In genomic region chr14:65600742-65601141, GRCh38 we compare ENCODE assay signal across 22 cellular contexts.
A peak's percentile ranks its signal among the peaks of the same experiment; 100 is the strongest.
DNase-seq lines count a peak whose midpoint lies in the region; ATAC-seq, FAIRE-seq and TF ChIP-seq lines count a peak whose summit lies in the region.
"Had no signal": no experiment of that assay in that cellular context is flagged by ENCODE, and none has a peak within 500 bp of the region (broad histone marks: within the 10 kb centered on the region; RNA-seq: fewer than 3 reads in every experiment).

No MANE protein-coding gene starts in this region.

- no peaks in the 10 kb centered on the region for H3K9me1 ChIP-seq in K562 (ENCODE audit: control insufficient read depth, insufficient read depth, low read length)

- no peaks in the 10 kb centered on the region for H3K27me3 ChIP-seq in HepG2 (ENCODE audit: control insufficient read depth in 1 of 2, insufficient read depth in 2 of 2, low read length in 2 of 2)
- H3K27me3 ChIP-seq in right lobe of liver: no peaks in the 10 kb centered on the region
- no peaks in the 10 kb centered on the region for H3K27me3 ChIP-seq in K562 (ENCODE audit: control insufficient read depth in 2 of 2, insufficient read depth in 2 of 2, low read length in 2 of 2)
- H3K27me3 ChIP-seq: SJSA1 had no signal

- TF ChIP-seq POLR2A in HepG2 (IDR thresholded peaks at IDR 0.05; ENCODE audit: insufficient read depth in 1 of 2, low read depth in 2 of 2, low read length in 2 of 2) (no peak), right lobe of liver (IDR thresholded peaks at IDR 0.05) (no peak), K562 (conservative IDR thresholded peaks at IDR 0.05) (no peak)

- no peak for DNase-seq in HepG2 (ENCODE audit: low spot score)
- DNase-seq in right lobe of liver: no peak
- peak; percentile 53 for DNase-seq in NCI-H460 (ENCODE audit: extremely low read depth, low read depth)
- DNase-seq in K562 (ENCODE audit: extremely low read depth in 1 of 4, low spot score in 3 of 4): no peak
- no peak for DNase-seq in sciatic nerve (ENCODE audit: low spot score)
- DNase-seq in activated T-cell treated with anti-CD3 and anti-CD28 coated beads, Interleukin-2, amount 50 U/mL, for 24 hours: no peak
- DNase-seq: CD8-positive, alpha-beta memory T cell; EL; GF-D8; GM23248; NCI-H1417; NCI-H187; NCI-H226; NCI-H524; NCI-H82 had no signal

- H3K27me3 Mint-ChIP-seq in stimulated activated memory B cell treated with anti-CD40 and anti-IgM and Interleukin-4, amounts not matched to agents 10 μg/mL and 1 μg/mL and 100 μg/mL, for 72 hours: no peaks in the 10 kb centered on the region
- no peaks in the 10 kb centered on the region for H3K27me3 Mint-ChIP-seq in activated T-cell treated with anti-CD3 and anti-CD28 coated beads, Interleukin-2, amount 50 U/mL, for 24 hours
- H3K27me3 Mint-ChIP-seq: CD8-positive, alpha-beta memory T cell had no signal

- no peaks in the 10 kb centered on the region for H3K9me3 ChIP-seq in HepG2 (ENCODE audit: low read length)
- no peaks in the 10 kb centered on the region for H3K9me3 ChIP-seq in right lobe of liver
- H3K9me3 ChIP-seq in K562 (replicated peaks; ENCODE audit: control insufficient read depth, insufficient read depth, low read depth, low read length): no peaks in the 10 kb centered on the region
- H3K9me3 ChIP-seq: HAP-1, SJSA1 had no signal

- H4K20me1 ChIP-seq in HepG2 (ENCODE audit: insufficient read depth, low read length) (no peaks in the 10 kb centered on the region), K562 (replicated peaks; ENCODE audit: control insufficient read depth, insufficient read depth, low read length) (no peaks in the 10 kb centered on the region)

- H3K4me1 ChIP-seq in HepG2 (ENCODE audit: insufficient read depth, low read length): no peaks in the 10 kb centered on the region
- no peaks in the 10 kb centered on the region for H3K4me1 ChIP-seq in right lobe of liver
- H3K4me1 ChIP-seq in K562 (replicated peaks in 1 of 2; ENCODE audit: control insufficient read depth in 2 of 2, insufficient read depth in 2 of 2, low read length in 2 of 2): no peaks in the 10 kb centered on the region
- H3K4me1 ChIP-seq: HAP-1, SJSA1 had no signal

- peaks cover 5% of the 10 kb centered on the region for H3K36me3 Mint-ChIP-seq in stimulated activated memory B cell treated with anti-CD40 and anti-IgM and Interleukin-4, amounts not matched to agents 10 μg/mL and 1 μg/mL and 100 μg/mL, for 72 hours
- H3K36me3 Mint-ChIP-seq in activated T-cell treated with anti-CD3 and anti-CD28 coated beads, Interleukin-2, amount 50 U/mL, for 24 hours (ENCODE audit: low read depth): peaks cover 9% of the 10 kb centered on the region
- H3K36me3 Mint-ChIP-seq: CD8-positive, alpha-beta memory T cell had no signal

- no peaks in the 10 kb centered on the region for H3K36me3 ChIP-seq in HepG2 (replicated peaks in 1 of 2; ENCODE audit: control insufficient read depth in 1 of 2, insufficient read depth in 2 of 2, low read length in 2 of 2)
- H3K36me3 ChIP-seq in right lobe of liver: no peaks in the 10 kb centered on the region
- H3K36me3 ChIP-seq in K562 (ENCODE audit: control insufficient read depth, insufficient read depth, low read length): no peaks in the 10 kb centered on the region
- H3K36me3 ChIP-seq: HAP-1, SJSA1 had no signal

- H3K4me2 ChIP-seq in HepG2 (ENCODE audit: low read depth, low read length) (no peak overlapping the region), K562 (ENCODE audit: insufficient read depth, low read length) (no peak overlapping the region)

- WGBS in HepG2 (ENCODE audit: low lambda C conversion rate): 57% methylated on average over 3 of the region's 3 CpGs
- 62% methylated on average over 3 of the region's 3 CpGs for WGBS in right lobe of liver (ENCODE audit: insufficient coverage, low coverage, low lambda C conversion rate, missing lambda C conversion rate)
- WGBS in K562 (ENCODE audit: insufficient coverage, low coverage, missing lambda C conversion rate): 47% methylated on average over 3 of the region's 3 CpGs

- H3K9ac ChIP-seq in HepG2 (ENCODE audit: insufficient read depth, low read depth, low read length) (no peak overlapping the region), K562 (ENCODE audit: insufficient read depth in 1 of 2, low read depth in 2 of 2, low read length in 2 of 2) (no peak overlapping the region)
- H3K9ac ChIP-seq: GM23248 had no signal

- H3K79me2 ChIP-seq in HepG2 (ENCODE audit: insufficient read depth, low read length) (no peaks in the 10 kb centered on the region), K562 (ENCODE audit: control insufficient read depth, insufficient read depth, low read length) (no peaks in the 10 kb centered on the region)

- in situ Hi-C loops in HepG2 (cut with HindIII; ENCODE audit: extremely low pct_ligation_motif_present, low pct_unique_long_range_greater_than_20kb): no loop called here
- in situ Hi-C loops in K562 (cut with MboI): no loop called here

- no peaks in the 10 kb centered on the region for H3K9me3 Mint-ChIP-seq in stimulated activated memory B cell treated with anti-CD40 and anti-IgM and Interleukin-4, amounts not matched to agents 10 μg/mL and 1 μg/mL and 100 μg/mL, for 72 hours
- no peaks in the 10 kb centered on the region for H3K9me3 Mint-ChIP-seq in activated T-cell treated with anti-CD3 and anti-CD28 coated beads, Interleukin-2, amount 50 U/mL, for 24 hours
- H3K9me3 Mint-ChIP-seq: CD8-positive, alpha-beta memory T cell had no signal

- intact Hi-C loops in HepG2 (cut with micrococcal nuclease; ENCODE audit: unreplicated experiment) (no loop called here), right lobe of liver (cut with DNase I) (no loop called here), K562 (cut with micrococcal nuclease) (loop anchor here (5.0 to 10.0 kb wide), 2 partner anchors 183 to 316 kb away; no protein-coding TSS in a partner anchor), sciatic nerve (cut with DNase I) (no loop called here)

- ATAC-seq in HepG2: no peak
- no peak for ATAC-seq in right lobe of liver
- ATAC-seq in K562: no peak
- no peak for ATAC-seq in stimulated activated memory B cell treated with anti-CD40 and anti-IgM and Interleukin-4, amounts not matched to agents 10 μg/mL and 1 μg/mL and 100 μg/mL, for 72 hours
- ATAC-seq in sciatic nerve: no peak
- no peak for ATAC-seq in GM21717 (IDR thresholded peaks at IDR 0.05; ENCODE audit: unreplicated experiment)
- ATAC-seq: Right ventricle myocardium inferior had no signal

- H3K4me3 ChIP-seq in HepG2 (replicated peaks in 1 of 3; ENCODE audit: insufficient read depth in 1 of 3, low read depth in 2 of 3, low read length in 3 of 3) (no peak overlapping the region), right lobe of liver (no peak overlapping the region), K562 (no peak overlapping the region)
- H3K4me3 ChIP-seq: GM23248, HAP-1, SJSA1 had no signal

- peak overlapping the region; percentile 25 for H3K27ac Mint-ChIP-seq in stimulated activated memory B cell treated with anti-CD40 and anti-IgM and Interleukin-4, amounts not matched to agents 10 μg/mL and 1 μg/mL and 100 μg/mL, for 72 hours
- H3K27ac Mint-ChIP-seq in activated T-cell treated with anti-CD3 and anti-CD28 coated beads, Interleukin-2, amount 50 U/mL, for 24 hours: no peak overlapping the region
- H3K27ac Mint-ChIP-seq: CD8-positive, alpha-beta memory T cell had no signal

- TF ChIP-seq RAD21 in HepG2 (CRISPR knock-in tag; IDR thresholded peaks at IDR 0.05) (no peak), K562 (CRISPR knock-in tag; conservative IDR thresholded peaks at IDR 0.05 in 1 of 2, IDR thresholded peaks at IDR 0.05 in 1 of 2) (no peak)

- POLR2A ChIA-PET in HepG2 (lab: Yijun Ruan, JAX): no interaction called here
- POLR2A ChIA-PET in K562 (lab: Yijun Ruan, JAX): no interaction called here

- no peak for TF ChIP-seq CTCF in HepG2 (CRISPR knock-in tag; IDR thresholded peaks at IDR 0.05)
- TF ChIP-seq CTCF in right lobe of liver (IDR thresholded peaks at IDR 0.05): no peak
- no peak for TF ChIP-seq CTCF in K562 (IDR thresholded peaks at IDR 0.05 in 2 of 3, conservative IDR thresholded peaks at IDR 0.05 in 1 of 3; ENCODE audit: insufficient read depth in 2 of 3, low read depth in 1 of 3, low read length in 3 of 3)

- H3K27ac ChIP-seq in HepG2 (ENCODE audit: extremely low read length, insufficient read depth, low read length) (no peak overlapping the region), right lobe of liver (no peak overlapping the region), K562 (ENCODE audit: extremely low read depth, low read depth, low read length) (no peak overlapping the region)
- H3K27ac ChIP-seq: C4-2B, GM23248, HL-60, SJSA1 had no signal

- CTCF ChIA-PET in HepG2 (lab: Yijun Ruan, JAX; ENCODE audit: low intra/inter-chr PET ratio, low total read pairs) (no interaction called here), K562 (lab: Yijun Ruan, JAX; ENCODE audit: low intra/inter-chr PET ratio) (no interaction called here)

- H3K4me3 Mint-ChIP-seq in stimulated activated memory B cell treated with anti-CD40 and anti-IgM and Interleukin-4, amounts not matched to agents 10 μg/mL and 1 μg/mL and 100 μg/mL, for 72 hours: no peak overlapping the region
- no peak overlapping the region for H3K4me3 Mint-ChIP-seq in activated T-cell treated with anti-CD3 and anti-CD28 coated beads, Interleukin-2, amount 50 U/mL, for 24 hours
- H3K4me3 Mint-ChIP-seq: CD8-positive, alpha-beta memory T cell had no signal

- FAIRE-seq in HepG2 (lab: Jason Lieb, UNC) (no peak), K562 (lab: Jason Lieb, UNC) (no peak)

- no peak for TF ChIP-seq EP300 in HepG2 (IDR thresholded peaks at IDR 0.05; ENCODE audit: low read depth in 2 of 2, low read length in 2 of 2)
- TF ChIP-seq EP300 in HepG2 (CRISPR knock-in tag; IDR thresholded peaks at IDR 0.05; ENCODE audit: borderline replicate concordance): no peak
- no peak for TF ChIP-seq EP300 in K562 (IDR thresholded peaks at IDR 0.05; ENCODE audit: low read length)

- H3K4me1 Mint-ChIP-seq in stimulated activated memory B cell treated with anti-CD40 and anti-IgM and Interleukin-4, amounts not matched to agents 10 μg/mL and 1 μg/mL and 100 μg/mL, for 72 hours: peaks cover 5% of the 10 kb centered on the region
- H3K4me1 Mint-ChIP-seq in activated T-cell treated with anti-CD3 and anti-CD28 coated beads, Interleukin-2, amount 50 U/mL, for 24 hours (ENCODE audit: low read depth): peaks cover 10% of the 10 kb centered on the region

- H2AFZ ChIP-seq in HepG2 (ENCODE audit: low read length) (no peak overlapping the region), K562 (ENCODE audit: low read depth, low read length) (no peak overlapping the region)
- H2AFZ ChIP-seq: GM23248 had no signal

- BruUV-seq in HepG2 (replicated peaks; lab: Mats Ljungman, UMichigan) (no TSS peak), K562 (replicated peaks; lab: Mats Ljungman, UMichigan) (no TSS peak)

TF ChIP-seq in HepG2, 621 proteins besides CTCF, POLR2A, EP300 and RAD21 (continues in another document):
- no peak for TF ChIP-seq PRPF4 (IDR thresholded peaks at IDR 0.05; ENCODE audit: low read depth, low read length, poor library complexity, severe bottlenecking)
- no peak for TF ChIP-seq ZFP36 (IDR thresholded peaks at IDR 0.05; ENCODE audit: borderline replicate concordance, low read depth, low read length, partially characterized antibody)

TF ChIP-seq in K562, 482 proteins besides CTCF, POLR2A, EP300 and RAD21 (continues in another document):
- TF ChIP-seq ARID1B (IDR thresholded peaks at IDR 0.05): no peak

Comparison
In these comparisons a context has a peak if more than half of its experiments do, and no peak if none do; other contexts are left out.
1. Of the 241 proteins assayed by ChIP-seq in both HepG2 and K562: peak only in HepG2: CEBPB and FOXA3; only in K562: none; in both: none; in neither: 236; mixed calls (peak in some experiments, not most) for 3.